ENCODE assay signal across 11 cellular contexts in genomic region chr16:63617047-63617989, GRCh38.
A peak's percentile ranks its signal among the peaks of the same experiment; 100 is the strongest.
DNase-seq lines count a peak whose midpoint lies in the region; ATAC-seq and TF ChIP-seq lines count a peak whose summit lies in the region.
"Had no signal": no experiment of that assay in that cellular context is flagged by ENCODE, and none has a peak within 500 bp of the region (broad histone marks: within the 10 kb centered on the region; RNA-seq: fewer than 3 reads in every experiment).

No MANE protein-coding gene starts in this region.

- H3K36me3 ChIP-seq in BLaER1 = peaks cover 15% of the 10 kb centered on the region; the same call in 1 of the 2 replicates
- no peaks in the 10 kb centered on the region for H3K36me3 ChIP-seq in prostate gland

- TF ChIP-seq CTCF in glutamatergic neuron (IDR thresholded peaks at IDR 0.05; ENCODE audit: partially characterized antibody, unreplicated experiment) (no peak), prostate gland (IDR thresholded peaks at IDR 0.05) (no peak)

- ATAC-seq in HG03097 (IDR thresholded peaks at IDR 0.05; ENCODE audit: low FRiP score, unreplicated experiment) (no peak), GM19023 (IDR thresholded peaks at IDR 0.05; ENCODE audit: unreplicated experiment) (no peak)

- no peaks in the 10 kb centered on the region for H3K27me3 ChIP-seq in BLaER1
- H3K27me3 ChIP-seq in prostate gland (replicated peaks; ENCODE audit: insufficient read depth) = no peaks in the 10 kb centered on the region

- no peaks in the 10 kb centered on the region for H4K20me1 ChIP-seq in BLaER1

- H3K4me1 Mint-ChIP-seq in glutamatergic neuron (ENCODE audit: low read depth, unreplicated experiment) = no peaks in the 10 kb centered on the region

- no peaks in the 10 kb centered on the region for H3K9me3 Mint-ChIP-seq in glutamatergic neuron (ENCODE audit: unreplicated experiment)

- peak overlapping the region; percentile 75; the same call in 1 of the 2 replicates for H3K27ac ChIP-seq in BLaER1
- H3K27ac ChIP-seq in prostate gland = peak overlapping the region in 1 of 2 donors; percentile 14

- in situ Hi-C loops in SK-MEL-5 (cut with HindIII; ENCODE audit: low pct_unique_long_range_greater_than_20kb, low sequenced_read_pairs) (no loop called here), KBM-7 (cut with MboI; ENCODE audit: low pct_unique_long_range_greater_than_20kb, low sequenced_read_pairs) (no loop called here)

- no peak for TF ChIP-seq POLR2A in prostate gland (IDR thresholded peaks at IDR 0.05)

- H3K9me3 ChIP-seq in BLaER1 = peaks cover 52% of the 10 kb centered on the region
- no peaks in the 10 kb centered on the region for H3K9me3 ChIP-seq in prostate gland

- intact Hi-C loops in prostate gland (cut with DNase I) = no loop called here

- H3K4me2 ChIP-seq in BLaER1 = peak overlapping the region; percentile 91

- H3K36me3 Mint-ChIP-seq in glutamatergic neuron (ENCODE audit: unreplicated experiment) = no peaks in the 10 kb centered on the region

- DNase-seq in SK-MEL-5 (ENCODE audit: low read depth, low spot score) (peak; percentile 22), glutamatergic neuron (peak; percentile 37), prostate gland (ENCODE audit: low spot score) (peak; percentile 5), KBM-7 (no peak)
- no peak for DNase-seq in effector CD4-positive, alpha-beta T cell
- DNase-seq: central memory CD4-positive, alpha-beta T cell; DMS79 treated with DMSO at 0.1 percent for 48 hours; mesendoderm had no signal

- peak overlapping the region; percentile 74 for H3K4me3 Mint-ChIP-seq in glutamatergic neuron (ENCODE audit: unreplicated experiment)

- H3K27me3 Mint-ChIP-seq in glutamatergic neuron (ENCODE audit: unreplicated experiment) = peaks cover 2% of the 10 kb centered on the region

- H3K4me1 ChIP-seq in BLaER1 = peaks cover 63% of the 10 kb centered on the region
- peaks cover 5% of the 10 kb centered on the region for H3K4me1 ChIP-seq in prostate gland (replicated peaks)

- no peak overlapping the region for H3K27ac Mint-ChIP-seq in glutamatergic neuron (ENCODE audit: unreplicated experiment)

- no peak overlapping the region for H3K9ac ChIP-seq in BLaER1

- peak overlapping the region; percentile 53 for H3K4me3 ChIP-seq in BLaER1
- peak overlapping the region; percentile 48 to 49 for H3K4me3 ChIP-seq in prostate gland

- WGBS in prostate gland = 6% methylated on average over 45 of the region's 55 CpGs

Comparison
In these comparisons a context has a peak if more than half of its experiments do, and no peak if none do; other contexts are left out.
1. DNase-seq: peak in SK-MEL-5 (single experiment), glutamatergic neuron (single experiment) and prostate gland (single experiment); none in effector CD4-positive, alpha-beta T cell (single experiment) and KBM-7 (single experiment).